Comparison of ENCODE assay signal across 13 cellular contexts in genomic region chr9:3477236-3477834, GRCh38. TPM values are rescaled to one million over a fixed set of nuclear protein-coding genes. Genes with fewer than 3 reads are reported as not detected.
DNase-seq lines count a peak whose midpoint lies in the region; ATAC-seq lines count a peak whose summit lies in the region.
"Had no signal": no experiment of that assay in that cellular context is flagged by ENCODE, and none has a peak within 500 bp of the region (broad histone marks: within the 10 kb centered on the region; RNA-seq: fewer than 3 reads in every experiment).

No MANE protein-coding gene starts in this region.

- peaks cover 71% of the 10 kb centered on the region for H3K4me1 Mint-ChIP-seq in activated naive CD4-positive, alpha-beta T cell treated with anti-CD3 and anti-CD28 coated beads for 36 hours (ENCODE audit: low read depth)
- H3K4me1 Mint-ChIP-seq in activated T-helper 1 cell treated with anti-CD3 and anti-CD28 coated beads, Interleukin-12 subunit alpha, Interleukin-12 subunit beta, Interleukin-2, Interleukin-4 antibody, amounts not matched to agents 30 ng/mL and 10 ng/mL and 1 ng/mL, durations not matched to agents 14 hours and 24 hours and 36 hours (ENCODE audit: low read depth) = peaks cover 78% of the 10 kb centered on the region
- H3K4me1 Mint-ChIP-seq in stimulated activated effector memory CD8-positive, alpha-beta T cell treated with anti-CD3 and anti-CD28 coated beads, Interleukin-12 subunit alpha, Interleukin-12 subunit beta, amount 100 ng/mL, for 72 hours = peaks cover 62% of the 10 kb centered on the region

- peak overlapping the region; percentile 83 for H3K27ac Mint-ChIP-seq in activated naive CD4-positive, alpha-beta T cell treated with anti-CD3 and anti-CD28 coated beads for 36 hours
- peak overlapping the region; percentile 82 for H3K27ac Mint-ChIP-seq in activated T-helper 1 cell treated with anti-CD3 and anti-CD28 coated beads, Interleukin-12 subunit alpha, Interleukin-12 subunit beta, Interleukin-2, Interleukin-4 antibody, amounts not matched to agents 30 ng/mL and 10 ng/mL and 1 ng/mL, durations not matched to agents 14 hours and 24 hours and 36 hours
- H3K27ac Mint-ChIP-seq in stimulated activated effector memory CD8-positive, alpha-beta T cell treated with anti-CD3 and anti-CD28 coated beads, Interleukin-12 subunit alpha, Interleukin-12 subunit beta, amount 100 ng/mL, for 72 hours = peak overlapping the region; percentile 94

- peak overlapping the region; percentile 65 for H3K4me3 Mint-ChIP-seq in activated naive CD4-positive, alpha-beta T cell treated with anti-CD3 and anti-CD28 coated beads for 36 hours
- H3K4me3 Mint-ChIP-seq in activated T-helper 1 cell treated with anti-CD3 and anti-CD28 coated beads, Interleukin-12 subunit alpha, Interleukin-12 subunit beta, Interleukin-2, Interleukin-4 antibody, amounts not matched to agents 30 ng/mL and 10 ng/mL and 1 ng/mL, durations not matched to agents 14 hours and 24 hours and 36 hours = peak overlapping the region; percentile 77
- peak overlapping the region; percentile 69 for H3K4me3 Mint-ChIP-seq in stimulated activated effector memory CD8-positive, alpha-beta T cell treated with anti-CD3 and anti-CD28 coated beads, Interleukin-12 subunit alpha, Interleukin-12 subunit beta, amount 100 ng/mL, for 72 hours

- intact Hi-C loops in activated naive CD4-positive, alpha-beta T cell treated with anti-CD3 and anti-CD28 coated beads for 36 hours (cut with micrococcal nuclease) = loop anchor here (1.0 to 5.0 kb wide), 7 partner anchors 31 to 1980 kb away; no protein-coding TSS in a partner anchor
- intact Hi-C loops in activated T-helper 1 cell treated with anti-CD3 and anti-CD28 coated beads, Interleukin-12 subunit alpha, Interleukin-12 subunit beta, Interleukin-2, Interleukin-4 antibody, amounts not matched to agents 30 ng/mL and 10 ng/mL and 1 ng/mL, durations not matched to agents 14 hours and 24 hours and 36 hours (cut with micrococcal nuclease) = loop anchor here (1.0 kb wide), 3 partner anchors 10 to 91 kb away; no protein-coding TSS in a partner anchor

- ATAC-seq in HG03280 (IDR thresholded peaks at IDR 0.05; ENCODE audit: unreplicated experiment) = peak; percentile 32
- peak; percentile 52 for ATAC-seq in stimulated activated effector memory CD8-positive, alpha-beta T cell treated with anti-CD3 and anti-CD28 coated beads, Interleukin-12 subunit alpha, Interleukin-12 subunit beta, amount 100 ng/mL, for 72 hours
- ATAC-seq in GM21381 (IDR thresholded peaks at IDR 0.05; ENCODE audit: unreplicated experiment) = no peak
- ATAC-seq: HCT116 had no signal

- peaks cover 23% of the 10 kb centered on the region for H3K36me3 Mint-ChIP-seq in activated naive CD4-positive, alpha-beta T cell treated with anti-CD3 and anti-CD28 coated beads for 36 hours (ENCODE audit: low read depth)
- H3K36me3 Mint-ChIP-seq in activated T-helper 1 cell treated with anti-CD3 and anti-CD28 coated beads, Interleukin-12 subunit alpha, Interleukin-12 subunit beta, Interleukin-2, Interleukin-4 antibody, amounts not matched to agents 30 ng/mL and 10 ng/mL and 1 ng/mL, durations not matched to agents 14 hours and 24 hours and 36 hours (ENCODE audit: low read depth) = peaks cover 15% of the 10 kb centered on the region
- peaks cover 13% of the 10 kb centered on the region for H3K36me3 Mint-ChIP-seq in stimulated activated effector memory CD8-positive, alpha-beta T cell treated with anti-CD3 and anti-CD28 coated beads, Interleukin-12 subunit alpha, Interleukin-12 subunit beta, amount 100 ng/mL, for 72 hours

- no peaks in the 10 kb centered on the region for H3K27me3 Mint-ChIP-seq in activated naive CD4-positive, alpha-beta T cell treated with anti-CD3 and anti-CD28 coated beads for 36 hours (ENCODE audit: low read depth)
- H3K27me3 Mint-ChIP-seq in activated T-helper 1 cell treated with anti-CD3 and anti-CD28 coated beads, Interleukin-12 subunit alpha, Interleukin-12 subunit beta, Interleukin-2, Interleukin-4 antibody, amounts not matched to agents 30 ng/mL and 10 ng/mL and 1 ng/mL, durations not matched to agents 14 hours and 24 hours and 36 hours (ENCODE audit: insufficient read depth) = no peaks in the 10 kb centered on the region

- no peaks in the 10 kb centered on the region for H3K9me3 Mint-ChIP-seq in activated naive CD4-positive, alpha-beta T cell treated with anti-CD3 and anti-CD28 coated beads for 36 hours
- no peaks in the 10 kb centered on the region for H3K9me3 Mint-ChIP-seq in activated T-helper 1 cell treated with anti-CD3 and anti-CD28 coated beads, Interleukin-12 subunit alpha, Interleukin-12 subunit beta, Interleukin-2, Interleukin-4 antibody, amounts not matched to agents 30 ng/mL and 10 ng/mL and 1 ng/mL, durations not matched to agents 14 hours and 24 hours and 36 hours
- H3K9me3 Mint-ChIP-seq in stimulated activated effector memory CD8-positive, alpha-beta T cell treated with anti-CD3 and anti-CD28 coated beads, Interleukin-12 subunit alpha, Interleukin-12 subunit beta, amount 100 ng/mL, for 72 hours = no peaks in the 10 kb centered on the region

- no peak for DNase-seq in activated naive CD4-positive, alpha-beta T cell treated with anti-CD3 and anti-CD28 coated beads for 36 hours
- no peak for DNase-seq in activated naive CD4-positive, alpha-beta T cell (lab: John Stamatoyannopoulos, UW)
- no peak for DNase-seq in activated T-helper 1 cell treated with anti-CD3 and anti-CD28 coated beads, Interleukin-12 subunit alpha, Interleukin-12 subunit beta, Interleukin-2, Interleukin-4 antibody, amounts not matched to agents 30 ng/mL and 10 ng/mL and 1 ng/mL, durations not matched to agents 14 hours and 24 hours and 36 hours (ENCODE audit: low spot score)
- DNase-seq in stimulated activated effector memory CD8-positive, alpha-beta T cell treated with anti-CD3 and anti-CD28 coated beads, Interleukin-12 subunit alpha, Interleukin-12 subunit beta, amount 100 ng/mL, for 72 hours (ENCODE audit: low spot score in 2 of 2) = no peak
- DNase-seq in NCI-H1092 treated with DMSO at 0.1 percent for 48 hours (lab: John Stamatoyannopoulos, UW) = no peak
- DNase-seq in NK-92 treated with Interleukin-12 subunit alpha and Interleukin-12 subunit beta, amount 100 ng/mL, for 24 hours (lab: John Stamatoyannopoulos, UW) = no peak
- DNase-seq: foreskin fibroblast, GF-D8, kidney, NCI-H1694 treated with DMSO at 0.1 percent for 48 hours had no signal

- CTCF ChIA-PET in activated naive CD4-positive, alpha-beta T cell treated with anti-CD3 and anti-CD28 coated beads for 36 hours (lab: Charles Lee) = interaction anchor here (0.6 to 2.3 kb wide), 4 partner anchors 25 to 50 kb away, joined by 3 to 14 read pairs (median 4); partner anchors contain the start of gene RFX3

RNA-seq across cellular contexts. Expression of gene RFX3, which starts 48.5 kb away (rescaled TPM):
- total RNA-seq in activated naive CD4-positive, alpha-beta T cell treated with anti-CD3 and anti-CD28 coated beads for 36 hours = 10 to 100 TPM; 11.0 to 12.7 TPM
- total RNA-seq in activated T-helper 1 cell treated with anti-CD3 and anti-CD28 coated beads, Interleukin-12 subunit alpha, Interleukin-12 subunit beta, Interleukin-2, Interleukin-4 antibody, amounts not matched to agents 30 ng/mL and 10 ng/mL and 1 ng/mL, durations not matched to agents 14 hours and 24 hours and 36 hours = 11.2 and 11.3 TPM in 2 replicates
